ENCODE assay signal across 8 cellular contexts in genomic region chr5:141878771-141879759, GRCh38. TPM values are rescaled to one million over a fixed set of nuclear protein-coding genes. Genes with fewer than 3 reads are reported as not detected.
DNase-seq lines count a peak whose midpoint lies in the region; ATAC-seq and TF ChIP-seq lines count a peak whose summit lies in the region.

No MANE protein-coding gene starts in this region.

- peak in 2 of 4 donors; percentile 9 to 16 for TF ChIP-seq POLR2A in upper lobe of left lung (IDR thresholded peaks at IDR 0.05)

- POLR2A ChIA-PET in T-cell (lab: Charles Lee) = interaction anchor here in 1 of 2 donors (0.6 kb wide), 1 partner anchor 39 kb away, joined by 3 read pairs; no protein-coding TSS in a partner anchor

- H3K9me3 ChIP-seq in left ventricle myocardium inferior (replicated peaks) (no peaks in the 10 kb centered on the region), upper lobe of left lung (no peaks in the 10 kb centered on the region)

- peak in 1 of 4 donors; percentile 25 for TF ChIP-seq EP300 in upper lobe of left lung (IDR thresholded peaks at IDR 0.05)

- CTCF ChIA-PET in T-cell (lab: Charles Lee) = interaction anchor here (0.5 to 5.3 kb wide), 35 partner anchors 9 to 1861 kb away, joined by 3 to 54 read pairs (median 4); partner anchors contain the start of genes DELE1 (in 1 of the 2), FCHSD1 (in 1 of the 2), HDAC3 (in 1 of the 2) and PCDH12 (in 1 of the 2)

- H3K27me3 ChIP-seq in left ventricle myocardium inferior (ENCODE audit: low read depth) = peaks cover 83% of the 10 kb centered on the region
- peaks cover 0 to 25% (median 17%) of the 10 kb centered on the region in 4 donors for H3K27me3 ChIP-seq in upper lobe of left lung

- TF ChIP-seq CTCF in GM12872 (IDR thresholded peaks at IDR 0.05; ENCODE audit: insufficient read depth, low read depth, low read length) (peak; percentile 99), left ventricle myocardium inferior (IDR thresholded peaks at IDR 0.05; ENCODE audit: borderline replicate concordance) (peak; percentile 98), upper lobe of left lung (IDR thresholded peaks at IDR 0.05) (peak; percentile 93 to 97 (median 95))

- peak overlapping the region; percentile 83 for H3K4me3 ChIP-seq in left ventricle myocardium inferior
- peak overlapping the region; percentile 19 to 88 (median 78) for H3K4me3 ChIP-seq in upper lobe of left lung

- peak overlapping the region in 1 of 2 donors; percentile 62 for H3K27ac Mint-ChIP-seq in T-cell

- 0 to 1% methylated on average over 36 to 41 of the region's 41 CpGs for WGBS in upper lobe of left lung, 2 donors

- intact Hi-C loops in left ventricle myocardium inferior (cut with micrococcal nuclease) = loop anchor here (10.0 kb wide), 1 partner anchor 174 kb away; no protein-coding TSS in a partner anchor
- intact Hi-C loops in posterior vena cava (cut with DNase I) = loop anchor here in 1 of 2 donors (5.0 kb wide), 1 partner anchor 78 kb away; the partner anchor contains the start of gene PCDH12

- H3K36me3 ChIP-seq in left ventricle myocardium inferior = no peaks in the 10 kb centered on the region
- no peaks in the 10 kb centered on the region for H3K36me3 ChIP-seq in upper lobe of left lung

- H3K27ac ChIP-seq in left ventricle myocardium inferior (replicated peaks) = peak overlapping the region; percentile 95
- H3K27ac ChIP-seq in upper lobe of left lung = peak overlapping the region; percentile 72 to 92 (median 92)

- peaks cover 70 to 80% of the 10 kb centered on the region in 2 donors for H3K27me3 Mint-ChIP-seq in T-cell

- H3K4me3 Mint-ChIP-seq in T-cell = peak overlapping the region; percentile 64 to 81 (median 80)

- ATAC-seq in HG02763 (IDR thresholded peaks at IDR 0.05; ENCODE audit: unreplicated experiment) = peak; percentile 71
- peak; percentile 81 to 88 (median 83) for ATAC-seq in T-cell (replicated peaks in 1 of 4)
- ATAC-seq in upper lobe of left lung (ENCODE audit: low FRiP score in 2 of 2) = peak; percentile 91 to 93

- H3K4me1 ChIP-seq in left ventricle myocardium inferior (peaks cover 93% of the 10 kb centered on the region), upper lobe of left lung (peaks cover 40 to 94% (median 49%) of the 10 kb centered on the region in 4 donors)

- peaks cover 32 to 34% (median 33%) of the 10 kb centered on the region in 3 donors for H3K4me1 Mint-ChIP-seq in T-cell

- DNase-seq in NCI-H1436 (lab: John Stamatoyannopoulos, UW) (peak; percentile 95), T-cell (peak; percentile 75 to 94 (median 84)), amniotic stem cell (lab: John Stamatoyannopoulos, UW) (peak; percentile 84), left ventricle myocardium inferior (peak; percentile 86), posterior vena cava (ENCODE audit: low spot score) (peak; percentile 95), upper lobe of left lung (peak; percentile 90 to 96)

- no peaks in the 10 kb centered on the region for H3K9me3 Mint-ChIP-seq in T-cell

- H3K36me3 Mint-ChIP-seq in T-cell = no peaks in the 10 kb centered on the region

RNA-seq across cellular contexts. Expression of gene PCDH1, which starts 0.9 kb away (rescaled TPM):
- total RNA-seq in T-cell (1 to 10 TPM in 2 of 5 donors, under 1 TPM in 3; 0.23 to 3.0 (median 0.82) TPM), left ventricle myocardium inferior (16.1 TPM), posterior vena cava (10 to 100 TPM; 30.2 to 36.7 TPM), upper lobe of left lung (100 to 1,000 TPM in 1 of 6 donors, 10 to 100 TPM in 5; 41.3 to 133 (median 81.6) TPM)

RNA-seq across cellular contexts. Expression of gene DELE1, which starts 44.6 kb away (rescaled TPM):
- total RNA-seq in T-cell (100 to 1,000 TPM in 1 of 5 donors, 10 to 100 TPM in 4; 80.3 to 130 (median 85.2) TPM), left ventricle myocardium inferior (125 TPM), posterior vena cava (10 to 100 TPM; 46.4 to 49.6 TPM), upper lobe of left lung (100 to 1,000 TPM in 1 of 6 donors, 10 to 100 TPM in 5; 59.4 to 151 (median 87.5) TPM)

Comparison
In these comparisons a context has a peak if more than half of its experiments do, and no peak if none do; other contexts are left out.
1. Peak in every context shown above with its lines: DNase-seq, ATAC-seq, H3K4me3 ChIP-seq and H3K27ac ChIP-seq.